Comparison of ENCODE assay signal across 17 cellular contexts in genomic region chr14:104644236-104644635, GRCh38. TPM values are rescaled to one million over a fixed set of nuclear protein-coding genes. Genes with fewer than 3 reads are reported as not detected.
DNase-seq lines count a peak whose midpoint lies in the region; ATAC-seq lines count a peak whose summit lies in the region.
"Had no signal": no experiment of that assay in that cellular context is flagged by ENCODE, and none has a peak within 500 bp of the region (broad histone marks: within the 10 kb centered on the region; RNA-seq: fewer than 3 reads in every experiment).

No MANE protein-coding gene starts in this region.

- H3K4me3 ChIP-seq in HUES6 (ENCODE audit: low read depth, low read length) (no peak overlapping the region), iPS-15b (ENCODE audit: low read depth, low read length) (no peak overlapping the region)
- H3K4me3 ChIP-seq: A549, GM23248 had no signal

- H3K4me3 Mint-ChIP-seq in stimulated activated memory B cell treated with anti-CD40 and anti-IgM and Interleukin-4, amounts not matched to agents 10 μg/mL and 1 μg/mL and 100 μg/mL, for 72 hours = no peak overlapping the region
- no peak overlapping the region for H3K4me3 Mint-ChIP-seq in activated T-cell treated with anti-CD3 and anti-CD28 coated beads, Interleukin-2, amount 50 U/mL, for 72 hours
- no peak overlapping the region for H3K4me3 Mint-ChIP-seq in immature natural killer cell
- H3K4me3 Mint-ChIP-seq in activated CD4-positive, alpha-beta memory T cell treated with anti-CD3 and anti-CD28 coated beads for 36 hours = no peak overlapping the region
- H3K4me3 Mint-ChIP-seq: CD8-positive, alpha-beta T cell had no signal

- H3K27me3 Mint-ChIP-seq in stimulated activated memory B cell treated with anti-CD40 and anti-IgM and Interleukin-4, amounts not matched to agents 10 μg/mL and 1 μg/mL and 100 μg/mL, for 72 hours = peaks cover 11% of the 10 kb centered on the region
- peaks cover 15% of the 10 kb centered on the region for H3K27me3 Mint-ChIP-seq in activated T-cell treated with anti-CD3 and anti-CD28 coated beads, Interleukin-2, amount 50 U/mL, for 72 hours (ENCODE audit: low read depth)
- H3K27me3 Mint-ChIP-seq in immature natural killer cell (ENCODE audit: low read depth in 3 of 3) = peaks cover 2 to 6% (median 5%) of the 10 kb centered on the region in 3 donors
- peaks cover 9% of the 10 kb centered on the region for H3K27me3 Mint-ChIP-seq in activated CD4-positive, alpha-beta memory T cell treated with anti-CD3 and anti-CD28 coated beads for 36 hours

- H3K9ac ChIP-seq in HUES6 (ENCODE audit: low read length) = peak overlapping the region; percentile 35
- H3K9ac ChIP-seq in iPS-15b (ENCODE audit: low read depth, low read length) = peak overlapping the region; percentile 9
- H3K9ac ChIP-seq: GM23248 had no signal

- H3K36me3 Mint-ChIP-seq in stimulated activated memory B cell treated with anti-CD40 and anti-IgM and Interleukin-4, amounts not matched to agents 10 μg/mL and 1 μg/mL and 100 μg/mL, for 72 hours = no peaks in the 10 kb centered on the region
- H3K36me3 Mint-ChIP-seq in activated T-cell treated with anti-CD3 and anti-CD28 coated beads, Interleukin-2, amount 50 U/mL, for 72 hours (ENCODE audit: insufficient read depth in 2 of 2) = no peaks in the 10 kb centered on the region
- peaks cover 0 to 5% (median 0%) of the 10 kb centered on the region in 3 donors for H3K36me3 Mint-ChIP-seq in immature natural killer cell
- no peaks in the 10 kb centered on the region for H3K36me3 Mint-ChIP-seq in activated CD4-positive, alpha-beta memory T cell treated with anti-CD3 and anti-CD28 coated beads for 36 hours
- H3K36me3 Mint-ChIP-seq: CD8-positive, alpha-beta T cell had no signal

- POLR2A ChIA-PET in activated CD4-positive, alpha-beta memory T cell treated with anti-CD3 and anti-CD28 coated beads for 36 hours (lab: Charles Lee) = no interaction called here

- CTCF ChIA-PET in activated CD4-positive, alpha-beta memory T cell treated with anti-CD3 and anti-CD28 coated beads for 36 hours (lab: Charles Lee) = no interaction called here

- H3K4me1 Mint-ChIP-seq in stimulated activated memory B cell treated with anti-CD40 and anti-IgM and Interleukin-4, amounts not matched to agents 10 μg/mL and 1 μg/mL and 100 μg/mL, for 72 hours = peaks cover 26% of the 10 kb centered on the region
- H3K4me1 Mint-ChIP-seq in activated T-cell treated with anti-CD3 and anti-CD28 coated beads, Interleukin-2, amount 50 U/mL, for 72 hours (ENCODE audit: low read depth) = no peaks in the 10 kb centered on the region
- H3K4me1 Mint-ChIP-seq in immature natural killer cell = no peaks in the 10 kb centered on the region
- H3K4me1 Mint-ChIP-seq in activated CD4-positive, alpha-beta memory T cell treated with anti-CD3 and anti-CD28 coated beads for 36 hours (ENCODE audit: low read depth) = no peaks in the 10 kb centered on the region

- H3K36me3 ChIP-seq in HUES6 (ENCODE audit: control insufficient read depth, insufficient read depth, low read length) (no peaks in the 10 kb centered on the region), iPS-15b (ENCODE audit: control insufficient read depth, insufficient read depth, low read length) (no peaks in the 10 kb centered on the region)

- H3K4me1 ChIP-seq in HUES6 (ENCODE audit: control insufficient read depth, insufficient read depth, low read length) (peaks cover 4% of the 10 kb centered on the region; the same call in 1 of the 2 replicates), iPS-15b (ENCODE audit: control insufficient read depth, insufficient read depth, low read length) (no peaks in the 10 kb centered on the region)

- H3K27me3 ChIP-seq in HUES6 (ENCODE audit: control insufficient read depth, insufficient read depth, low read length) (no peaks in the 10 kb centered on the region), iPS-15b (ENCODE audit: control insufficient read depth, insufficient read depth, low read length) (no peaks in the 10 kb centered on the region)

- ATAC-seq in Right ventricle myocardium inferior (no peak), left cardiac atrium (no peak)
- no peak for ATAC-seq in stimulated activated memory B cell treated with anti-CD40 and anti-IgM and Interleukin-4, amounts not matched to agents 10 μg/mL and 1 μg/mL and 100 μg/mL, for 72 hours
- ATAC-seq in activated T-cell treated with anti-CD3 and anti-CD28 coated beads, Interleukin-2, amount 50 U/mL, for 72 hours (replicated peaks in 1 of 2) = no peak
- ATAC-seq: A549; CD8-positive, alpha-beta T cell had no signal

- intact Hi-C loops in Right ventricle myocardium inferior (cut with DNase I) = loop anchor here (5.0 kb wide), 2 partner anchors 82 to 507 kb away; partner anchors contain the start of gene KIF26A
- intact Hi-C loops in left cardiac atrium (cut with DNase I) = loop anchor here in 1 of 2 donors (5.0 kb wide), 1 partner anchor 512 kb away; no protein-coding TSS in a partner anchor
- intact Hi-C loops in activated CD4-positive, alpha-beta memory T cell treated with anti-CD3 and anti-CD28 coated beads for 36 hours (cut with micrococcal nuclease) = loop anchor here (5.0 kb wide), 1 partner anchor 507 kb away; the partner anchor contains the start of gene KIF26A

- peaks cover 7% of the 10 kb centered on the region for H3K9me3 Mint-ChIP-seq in stimulated activated memory B cell treated with anti-CD40 and anti-IgM and Interleukin-4, amounts not matched to agents 10 μg/mL and 1 μg/mL and 100 μg/mL, for 72 hours
- peaks cover 0 to 1% of the 10 kb centered on the region in 2 donors for H3K9me3 Mint-ChIP-seq in activated T-cell treated with anti-CD3 and anti-CD28 coated beads, Interleukin-2, amount 50 U/mL, for 72 hours
- no peaks in the 10 kb centered on the region for H3K9me3 Mint-ChIP-seq in immature natural killer cell
- H3K9me3 Mint-ChIP-seq in activated CD4-positive, alpha-beta memory T cell treated with anti-CD3 and anti-CD28 coated beads for 36 hours = peaks cover 9% of the 10 kb centered on the region

- DNase-seq in Right ventricle myocardium inferior (ENCODE audit: missing footprints) (peak; percentile 15), left cardiac atrium (no peak), immature natural killer cell (no peak)
- DNase-seq in activated T-cell treated with anti-CD3 and anti-CD28 coated beads, Interleukin-2, amount 50 U/mL, for 72 hours = no peak
- DNase-seq in activated CD4-positive, alpha-beta memory T cell treated with anti-CD3 and anti-CD28 coated beads for 36 hours = no peak
- DNase-seq: AML-193; Calu3; CD8-positive, alpha-beta T cell; DMS 273 treated with DMSO at 0.1 percent for 48 hours; GM23248; HCEC 1CT had no signal

- H3K9me3 ChIP-seq in HUES6 (ENCODE audit: control insufficient read depth, insufficient read depth, low read depth, low read length) = peaks cover 14% of the 10 kb centered on the region
- H3K9me3 ChIP-seq in iPS-15b (ENCODE audit: control insufficient read depth, insufficient read depth, low read length) = no peaks in the 10 kb centered on the region

- peak overlapping the region; percentile 25 for H3K27ac Mint-ChIP-seq in stimulated activated memory B cell treated with anti-CD40 and anti-IgM and Interleukin-4, amounts not matched to agents 10 μg/mL and 1 μg/mL and 100 μg/mL, for 72 hours
- no peak overlapping the region for H3K27ac Mint-ChIP-seq in activated T-cell treated with anti-CD3 and anti-CD28 coated beads, Interleukin-2, amount 50 U/mL, for 72 hours
- no peak overlapping the region for H3K27ac Mint-ChIP-seq in immature natural killer cell
- no peak overlapping the region for H3K27ac Mint-ChIP-seq in activated CD4-positive, alpha-beta memory T cell treated with anti-CD3 and anti-CD28 coated beads for 36 hours
- H3K27ac Mint-ChIP-seq: CD8-positive, alpha-beta T cell had no signal

- H3K27ac ChIP-seq in HUES6 (ENCODE audit: low read depth, low read length) = 0 out of 2 replicates have a peak overlapping the region, but pooled peaks have one; percentile 16
- H3K27ac ChIP-seq: 22Rv1, A549, GM23248 had no signal

RNA-seq across cellular contexts. Expression of gene TMEM179, which starts 39.7 kb away (rescaled TPM):
- not detected for total RNA-seq in Right ventricle myocardium inferior
- total RNA-seq in left cardiac atrium = 1 to 10 TPM in 1 of 2 donors, under 1 TPM in 1; 0.24 to 1.0 TPM
- total RNA-seq in activated T-cell treated with anti-CD3 and anti-CD28 coated beads, Interleukin-2, amount 50 U/mL, for 72 hours = under 1 TPM in 1 of 2 donors, not detected in 1; 0.46 TPM
- polyA plus RNA-seq in immature natural killer cell = not detected
- not detected for total RNA-seq in activated CD4-positive, alpha-beta memory T cell treated with anti-CD3 and anti-CD28 coated beads for 36 hours
- total RNA-seq: Calu3; CD8-positive, alpha-beta T cell; GM23248; H4 had no signal
- polyA plus RNA-seq: GM23248 had no signal

RNA-seq across cellular contexts. Expression of gene INF2, which starts 45.2 kb away (rescaled TPM):
- total RNA-seq in Right ventricle myocardium inferior (31.1 TPM), left cardiac atrium (10 to 100 TPM; 44.4 to 44.7 TPM)
- 10 to 100 TPM; 37.6 to 38.8 TPM for total RNA-seq in activated T-cell treated with anti-CD3 and anti-CD28 coated beads, Interleukin-2, amount 50 U/mL, for 72 hours
- 1 to 10 TPM in 2 of 3 donors, not detected in 1; 1.5 to 2.5 TPM for polyA plus RNA-seq in immature natural killer cell
- 10 to 100 TPM; 66.7 to 71.5 TPM for total RNA-seq in activated CD4-positive, alpha-beta memory T cell treated with anti-CD3 and anti-CD28 coated beads for 36 hours
